Comparison of ENCODE assay signal across 23 cellular contexts in the genomic region with DNA sequence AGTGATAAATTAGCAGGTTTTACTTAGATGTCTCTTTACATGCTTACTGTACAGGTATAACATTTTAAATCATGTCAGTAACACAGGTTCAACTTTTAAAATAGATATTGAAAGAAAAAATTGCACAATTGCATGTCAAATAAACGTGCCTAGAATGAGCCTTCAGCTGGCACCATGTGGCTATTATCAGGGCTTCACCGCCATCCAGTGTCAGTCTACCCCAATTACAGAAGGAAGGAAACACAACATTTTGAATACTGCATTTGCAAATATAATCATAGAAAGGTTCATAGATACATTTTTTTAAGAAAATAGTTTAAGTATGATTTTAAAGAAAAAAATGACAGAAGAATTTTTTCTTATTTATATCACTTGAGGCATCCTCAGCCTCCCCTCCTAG. TPM values are rescaled to one million over a fixed set of nuclear protein-coding genes. Genes with fewer than 3 reads are reported as not detected.
A peak's percentile ranks its signal among the peaks of the same experiment; 100 is the strongest.
DNase-seq lines count a peak whose midpoint lies in the region; ATAC-seq and TF ChIP-seq lines count a peak whose summit lies in the region.
"Had no signal": no experiment of that assay in that cellular context is flagged by ENCODE, and none has a peak within 500 bp of the region (broad histone marks: within the 10 kb centered on the region; RNA-seq: fewer than 3 reads in every experiment).

No MANE protein-coding gene starts in this region.

- H3K79me1 ChIP-seq in mesendoderm (ENCODE audit: low read length): no peaks in the 10 kb centered on the region

- H2BK5ac ChIP-seq in mesendoderm (ENCODE audit: low read length): no peak overlapping the region

- TF ChIP-seq RAD21 in Ishikawa (IDR thresholded peaks at IDR 0.05; ENCODE audit: low read depth): peak; percentile 4; the same call in 1 of the 2 replicates

- ATAC-seq in HG02798 (IDR thresholded peaks at IDR 0.05; ENCODE audit: poor library complexity, unreplicated experiment): no peak
- ATAC-seq: A549, GM12878 had no signal

- no peak overlapping the region for H3K9ac ChIP-seq in mesendoderm (ENCODE audit: low read length)
- H3K9ac ChIP-seq: BLaER1, GM23248 had no signal

- H3K27me3 ChIP-seq in WERI-Rb-1 (ENCODE audit: insufficient read depth, low read depth, severe bottlenecking): no peaks in the 10 kb centered on the region
- no peaks in the 10 kb centered on the region for H3K27me3 ChIP-seq in mesendoderm (ENCODE audit: insufficient read depth, low read length, poor library complexity)
- H3K27me3 ChIP-seq in right atrium auricular region: no peaks in the 10 kb centered on the region
- H3K27me3 ChIP-seq: BLaER1 had no signal

- H2BK15ac ChIP-seq in mesendoderm (replicated peaks; ENCODE audit: low read depth): no peak overlapping the region

- H3K18ac ChIP-seq in mesendoderm (ENCODE audit: low read length): no peak overlapping the region

- no peaks in the 10 kb centered on the region for H3K79me2 ChIP-seq in mesendoderm (ENCODE audit: control insufficient read depth, insufficient read depth, low read length)

- H3K4me1 ChIP-seq in mesendoderm (ENCODE audit: control insufficient read depth, low read depth, low read length) (no peaks in the 10 kb centered on the region), right atrium auricular region (no peaks in the 10 kb centered on the region)
- H3K4me1 ChIP-seq: BLaER1 had no signal

- WGBS in mesendoderm (ENCODE audit: extremely low coverage, insufficient coverage, low lambda C conversion rate): no CpG with 5 or more reads among the region's 2 CpGs

- H2AK5ac ChIP-seq in mesendoderm (ENCODE audit: low read length): no peak overlapping the region

- H3K27ac ChIP-seq in WERI-Rb-1 (no peak overlapping the region), mesendoderm (ENCODE audit: low read depth, low read length) (no peak overlapping the region), right atrium auricular region (no peak overlapping the region)
- H3K27ac ChIP-seq: 22Rv1, A549, BLaER1, GM23248, HL-60 had no signal

- H3K36me3 ChIP-seq in WERI-Rb-1: no peaks in the 10 kb centered on the region
- no peaks in the 10 kb centered on the region for H3K36me3 ChIP-seq in mesendoderm (ENCODE audit: control insufficient read depth, insufficient read depth, low read length)
- no peaks in the 10 kb centered on the region for H3K36me3 ChIP-seq in right atrium auricular region
- H3K36me3 ChIP-seq: BLaER1 had no signal

- H3K23ac ChIP-seq in mesendoderm (ENCODE audit: low read length): no peak overlapping the region

- no peak overlapping the region for H4K8ac ChIP-seq in mesendoderm (ENCODE audit: low read depth, low read length)

- no peak for TF ChIP-seq EP300 in Ishikawa (IDR thresholded peaks at IDR 0.05; ENCODE audit: borderline replicate concordance)

- no peak overlapping the region for H4K5ac ChIP-seq in mesendoderm (ENCODE audit: low read length)

- H3K4ac ChIP-seq in mesendoderm (ENCODE audit: low read depth, low read length): no peak overlapping the region

- H3K4me3 ChIP-seq in WERI-Rb-1 (ENCODE audit: low read depth, low read length) (no peak overlapping the region), mesendoderm (ENCODE audit: low read length) (no peak overlapping the region), right atrium auricular region (no peak overlapping the region)
- H3K4me3 ChIP-seq: A549, BLaER1, GM12878, GM23248 had no signal

- no peak overlapping the region for H3K4me2 ChIP-seq in mesendoderm (ENCODE audit: low read length)
- H3K4me2 ChIP-seq: A549, BLaER1 had no signal

- H2BK120ac ChIP-seq in mesendoderm (ENCODE audit: low read depth, low read length): no peak overlapping the region

- 0 out of 2 replicates have a peak, but pooled peaks have one; percentile 33 for TF ChIP-seq CTCF in WERI-Rb-1 (IDR thresholded peaks at IDR 0.05; ENCODE audit: low read depth, low read length)
- no peak for TF ChIP-seq CTCF in right atrium auricular region (IDR thresholded peaks at IDR 0.05)

- DNase-seq in DMS53 (lab: John Stamatoyannopoulos, UW) (peak; percentile 38), DMS53 treated with DMSO at 0.1 percent for 48 hours (lab: John Stamatoyannopoulos, UW; ENCODE audit: unreplicated experiment) (no peak), WERI-Rb-1 (no peak), mesendoderm (peak; percentile 3), right atrium auricular region (ENCODE audit: low spot score) (no peak)
- no peak for DNase-seq in stimulated activated naive CD4-positive, alpha-beta T cell treated with Interleukin-2 at 50 U/mL for 16 hours (lab: John Stamatoyannopoulos, UW)
- DNase-seq: AML-193; CD4-positive, alpha-beta memory T cell; DMS153; DND-41; EL; H7; IMR-90; KBM-7 had no signal

- H3K9me3 ChIP-seq in WERI-Rb-1 (ENCODE audit: severe bottlenecking) (no peaks in the 10 kb centered on the region), right atrium auricular region (no peaks in the 10 kb centered on the region)
- H3K9me3 ChIP-seq: A549, BLaER1 had no signal

- H3K56ac ChIP-seq in mesendoderm (ENCODE audit: low read length): no peak overlapping the region

TF ChIP-seq in Ishikawa, 13 proteins besides CTCF, POLR2A, EP300 and RAD21:
- TF ChIP-seq, protein P1, sequence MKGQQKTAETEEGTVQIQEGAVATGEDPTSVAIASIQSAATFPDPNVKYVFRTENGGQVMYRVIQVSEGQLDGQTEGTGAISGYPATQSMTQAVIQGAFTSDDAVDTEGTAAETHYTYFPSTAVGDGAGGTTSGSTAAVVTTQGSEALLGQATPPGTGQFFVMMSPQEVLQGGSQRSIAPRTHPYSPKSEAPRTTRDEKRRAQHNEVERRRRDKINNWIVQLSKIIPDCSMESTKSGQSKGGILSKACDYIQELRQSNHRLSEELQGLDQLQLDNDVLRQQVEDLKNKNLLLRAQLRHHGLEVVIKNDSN (IDR thresholded peaks at IDR 0.05): no peak
- TF ChIP-seq TEAD4 (IDR thresholded peaks at IDR 0.05) (no peak), TAF1 (IDR thresholded peaks at IDR 0.05; ENCODE audit: low read depth) (no peak), FOXM1 (IDR thresholded peaks at IDR 0.05; ENCODE audit: borderline replicate concordance, low read depth) (no peak), EGR1 (IDR thresholded peaks at IDR 0.05) (no peak), NFIC (IDR thresholded peaks at IDR 0.05) (no peak)
- TF ChIP-seq, protein P2, sequence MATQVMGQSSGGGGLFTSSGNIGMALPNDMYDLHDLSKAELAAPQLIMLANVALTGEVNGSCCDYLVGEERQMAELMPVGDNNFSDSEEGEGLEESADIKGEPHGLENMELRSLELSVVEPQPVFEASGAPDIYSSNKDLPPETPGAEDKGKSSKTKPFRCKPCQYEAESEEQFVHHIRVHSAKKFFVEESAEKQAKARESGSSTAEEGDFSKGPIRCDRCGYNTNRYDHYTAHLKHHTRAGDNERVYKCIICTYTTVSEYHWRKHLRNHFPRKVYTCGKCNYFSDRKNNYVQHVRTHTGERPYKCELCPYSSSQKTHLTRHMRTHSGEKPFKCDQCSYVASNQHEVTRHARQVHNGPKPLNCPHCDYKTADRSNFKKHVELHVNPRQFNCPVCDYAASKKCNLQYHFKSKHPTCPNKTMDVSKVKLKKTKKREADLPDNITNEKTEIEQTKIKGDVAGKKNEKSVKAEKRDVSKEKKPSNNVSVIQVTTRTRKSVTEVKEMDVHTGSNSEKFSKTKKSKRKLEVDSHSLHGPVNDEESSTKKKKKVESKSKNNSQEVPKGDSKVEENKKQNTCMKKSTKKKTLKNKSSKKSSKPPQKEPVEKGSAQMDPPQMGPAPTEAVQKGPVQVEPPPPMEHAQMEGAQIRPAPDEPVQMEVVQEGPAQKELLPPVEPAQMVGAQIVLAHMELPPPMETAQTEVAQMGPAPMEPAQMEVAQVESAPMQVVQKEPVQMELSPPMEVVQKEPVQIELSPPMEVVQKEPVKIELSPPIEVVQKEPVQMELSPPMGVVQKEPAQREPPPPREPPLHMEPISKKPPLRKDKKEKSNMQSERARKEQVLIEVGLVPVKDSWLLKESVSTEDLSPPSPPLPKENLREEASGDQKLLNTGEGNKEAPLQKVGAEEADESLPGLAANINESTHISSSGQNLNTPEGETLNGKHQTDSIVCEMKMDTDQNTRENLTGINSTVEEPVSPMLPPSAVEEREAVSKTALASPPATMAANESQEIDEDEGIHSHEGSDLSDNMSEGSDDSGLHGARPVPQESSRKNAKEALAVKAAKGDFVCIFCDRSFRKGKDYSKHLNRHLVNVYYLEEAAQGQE (IDR thresholded peaks at IDR 0.05; ENCODE audit: low read depth): no peak

RNA-seq across cellular contexts. Expression of a gene that starts 47.5 kb away (rescaled TPM):
- 24.6 TPM for polyA plus RNA-seq in mesendoderm (2013, experiment 1 of 2)
- 23.7 TPM for polyA plus RNA-seq in mesendoderm (2013, experiment 2 of 2)
- total RNA-seq in right atrium auricular region: 1 to 10 TPM; 4.2 to 6.5 TPM
- total RNA-seq: CD4-positive, alpha-beta memory T cell; GM12878 had no signal
- polyA plus RNA-seq: CD14-positive monocyte; CD4-positive, alpha-beta memory T cell; GM12878 had no signal

Comparison
In these comparisons a context has a peak if more than half of its experiments do, and no peak if none do; other contexts are left out.
1. DNase-seq: peak in DMS53 (single experiment) and mesendoderm (single experiment); none in DMS53 treated with DMSO at 0.1 percent for 48 hours (single experiment), WERI-Rb-1 (single experiment), right atrium auricular region (single experiment) and stimulated activated naive CD4-positive, alpha-beta T cell treated with Interleukin-2 at 50 U/mL for 16 hours (single experiment).